Comparison of ENCODE assay signal across 2 cellular contexts in the genomic region with DNA sequence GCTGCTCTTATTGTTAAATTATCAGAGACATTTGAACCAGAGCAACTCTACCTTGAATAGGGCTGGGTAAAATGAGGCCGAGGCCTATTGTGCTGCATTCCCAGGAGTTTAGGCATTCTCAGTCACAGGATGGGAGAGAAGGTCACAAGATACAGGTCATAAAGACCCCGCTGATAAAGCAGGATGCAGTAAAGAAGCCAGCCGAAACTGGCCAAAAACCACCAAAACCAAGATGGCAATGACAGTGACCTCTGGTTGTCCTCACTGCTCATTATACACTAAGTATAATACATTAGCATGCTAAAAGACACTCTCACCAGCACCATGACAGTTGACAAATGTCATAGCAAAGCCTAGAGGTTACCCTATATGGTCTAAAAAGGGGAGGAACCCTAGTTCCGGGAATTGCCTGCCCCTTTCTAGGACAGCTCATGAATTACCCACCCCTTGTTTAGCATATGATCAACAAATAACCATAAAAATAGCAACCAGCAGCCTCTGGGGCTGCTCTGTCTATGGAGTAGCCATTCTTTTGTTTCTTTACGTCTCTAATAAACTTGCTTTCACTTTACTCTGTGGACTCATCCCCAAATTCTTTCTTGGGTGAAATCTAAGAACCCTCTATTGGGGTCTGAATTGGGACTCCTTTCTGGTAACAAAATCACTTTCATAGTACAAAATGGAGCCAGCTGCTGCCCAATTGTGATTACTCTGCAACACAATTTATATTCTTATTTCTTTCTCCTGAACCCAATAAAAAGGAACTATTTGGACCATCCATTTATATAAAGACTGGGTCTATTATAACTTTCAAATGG.
TF ChIP-seq lines count a peak whose summit lies in the region.

No MANE protein-coding gene starts in this region.

TF ChIP-seq in GM23338, 12 proteins besides CTCF, POLR2A, EP300 and RAD21:
- no peak for TF ChIP-seq JUNB (IDR thresholded peaks at IDR 0.05; ENCODE audit: unreplicated experiment)
- TF ChIP-seq STAT1 (IDR thresholded peaks at IDR 0.05; ENCODE audit: unreplicated experiment) = no peak
- TF ChIP-seq CREB1 (CRISPR knock-in tag; IDR thresholded peaks at IDR 0.05; ENCODE audit: low read depth) = no peak
- TF ChIP-seq NANOG (IDR thresholded peaks at IDR 0.05; ENCODE audit: borderline replicate concordance) = no peak
- no peak for TF ChIP-seq EZH2phosphoT487 (IDR thresholded peaks at IDR 0.05; ENCODE audit: unreplicated experiment)
- no peak for TF ChIP-seq ZNF114 (CRISPR knock-in tag; IDR thresholded peaks at IDR 0.05)

TF ChIP-seq in GM12878, 131 proteins besides CTCF, POLR2A, EP300 and RAD21:
- no peak for TF ChIP-seq BRCA1 (IDR thresholded peaks at IDR 0.05; ENCODE audit: low read depth, low read length)
- TF ChIP-seq, protein P1, sequence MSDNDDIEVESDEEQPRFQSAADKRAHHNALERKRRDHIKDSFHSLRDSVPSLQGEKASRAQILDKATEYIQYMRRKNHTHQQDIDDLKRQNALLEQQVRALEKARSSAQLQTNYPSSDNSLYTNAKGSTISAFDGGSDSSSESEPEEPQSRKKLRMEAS (IDR thresholded peaks at IDR 0.05; ENCODE audit: low read depth, low read length) = no peak
